Comparison of ENCODE assay signal across 8 cellular contexts in genomic region chr6:41072836-41073202, GRCh38. TPM values are rescaled to one million over a fixed set of nuclear protein-coding genes. Genes with fewer than 3 reads are reported as not detected.
DNase-seq lines count a peak whose midpoint lies in the region; ATAC-seq and TF ChIP-seq lines count a peak whose summit lies in the region.

Gene NFYA, plus strand, starts transcription at chr6:41072974. Its CDS starts 6,116 bp downstream, at chr6:41079090.

- DNase-seq in G401 (ENCODE audit: low spot score) (no peak), HUDEP-2 (lab: John Stamatoyannopoulos, UW; ENCODE audit: unreplicated experiment in 76 of 76) (peak in 60 of 76 experiments; percentile 99 to 100 (median 100)), UCSD-AML1 (lab: John Stamatoyannopoulos, UW; ENCODE audit: unreplicated experiment) (peak; percentile 100), dermis microvascular lymphatic vessel endothelial cell (ENCODE audit: low read depth in 2 of 2) (peak in 1 of 2 donors; percentile 99), lower lobe of right lung (peak; percentile 99), stromal cell of bone marrow (ENCODE audit: low read depth) (peak; percentile 97), NAMALWA (ENCODE audit: low spot score) (no peak)

- in situ Hi-C loops in G401 (cut with HindIII; ENCODE audit: low sequenced_read_pairs), result no loop called here

- peak within 1 kb of the TSS; percentile 99 for H3K27ac ChIP-seq in lower lobe of right lung

- no peaks in the 10 kb centered on the region for H3K9me3 ChIP-seq in lower lobe of right lung

- intact Hi-C loops in lower lobe of right lung (cut with DNase I), result no loop called here

- peak within 1 kb of the TSS; percentile 93 for H3K4me3 ChIP-seq in lower lobe of right lung

- H3K36me3 ChIP-seq in lower lobe of right lung, result peaks cover 21% of the 10 kb centered on the region

- TF ChIP-seq CTCF in lower lobe of right lung (IDR thresholded peaks at IDR 0.05), result no peak

- H3K27me3 ChIP-seq in lower lobe of right lung (ENCODE audit: low read depth), result no peaks in the 10 kb centered on the region

- peaks cover 40% of the 10 kb centered on the region for H3K4me1 ChIP-seq in lower lobe of right lung

- ATAC-seq in GM21528 (IDR thresholded peaks at IDR 0.05; ENCODE audit: low FRiP score, unreplicated experiment) (peak; percentile 67), lower lobe of right lung (peak; percentile 87 to 95)

RNA-seq across cellular contexts. Expression of gene NFYA, which starts in this region (rescaled TPM):
- total RNA-seq in G401 (2014; rRNA removed; shearing (Covaris generic)), result 21.2 and 26.8 TPM in 2 replicates
- total RNA-seq in dermis microvascular lymphatic vessel endothelial cell (12.6 and 20.7 TPM in 2 replicates), lower lobe of right lung (21.0 TPM)

Comparison
In these comparisons a context has a peak if more than half of its experiments do, and no peak if none do; other contexts are left out.
1. DNase-seq: peak in HUDEP-2 (60 of 76), UCSD-AML1 (single experiment), lower lobe of right lung (single experiment) and stromal cell of bone marrow (single experiment); none in G401 (single experiment) and NAMALWA (single experiment).